ENCODE assay signal across 18 cellular contexts in genomic region chr4:107901213-107901934, GRCh38. TPM values are rescaled to one million over a fixed set of nuclear protein-coding genes. Genes with fewer than 3 reads are reported as not detected.
DNase-seq lines count a peak whose midpoint lies in the region; ATAC-seq and TF ChIP-seq lines count a peak whose summit lies in the region.
"Had no signal": no experiment of that assay in that cellular context is flagged by ENCODE, and none has a peak within 500 bp of the region (broad histone marks: within the 10 kb centered on the region; RNA-seq: fewer than 3 reads in every experiment).

No MANE protein-coding gene starts in this region.

- DNase-seq in Right ventricle myocardium superior = no peak
- DNase-seq in left cardiac atrium = no peak
- no peak for DNase-seq in transverse colon
- no peak for DNase-seq in NCI-H1105 treated with DMSO at 0.1 percent for 48 hours (lab: John Stamatoyannopoulos, UW)
- no peak for DNase-seq in activated CD4-positive, alpha-beta T cell treated with anti-CD3 and anti-CD28 coated beads, Interleukin-2, amount 50 U/mL, for 4 hours
- no peak for DNase-seq in NCI-H1417 treated with DMSO at 0.1 percent for 48 hours (lab: John Stamatoyannopoulos, UW)
- DNase-seq: DMS79 treated with DMSO at 0.1 percent for 48 hours, MM.1S, NCI-H1105, NCI-H1694 treated with DMSO at 0.1 percent for 48 hours, NCI-H2107, NCI-H2227 treated with DMSO at 0.1 percent for 48 hours, NCI-H524, PC-9 had no signal

- H3K27ac ChIP-seq in gastroesophageal sphincter = peak overlapping the region; percentile 77 to 91 (median 86)
- peak overlapping the region; percentile 77 for H3K27ac ChIP-seq in rectal smooth muscle tissue (ENCODE audit: low read depth, low read length)
- peak overlapping the region; percentile 6 to 73 (median 70) for H3K27ac ChIP-seq in transverse colon
- H3K27ac ChIP-seq: 22Rv1, PC-9, RWPE1 had no signal

- ATAC-seq in Right ventricle myocardium superior (ENCODE audit: poor library complexity) = peak; percentile 45
- ATAC-seq in left cardiac atrium = no peak
- ATAC-seq in gastroesophageal sphincter = peak; percentile 52

- no peaks in the 10 kb centered on the region for H3K9me3 ChIP-seq in gastroesophageal sphincter
- no peaks in the 10 kb centered on the region for H3K9me3 ChIP-seq in transverse colon

- H3K36me3 ChIP-seq in gastroesophageal sphincter = peaks cover 0 to 8% of the 10 kb centered on the region in 2 donors
- H3K36me3 ChIP-seq in rectal smooth muscle tissue (ENCODE audit: control insufficient read depth, insufficient read depth, low read length) = no peaks in the 10 kb centered on the region
- H3K36me3 ChIP-seq in transverse colon = no peaks in the 10 kb centered on the region

- 39 to 44% methylated on average over 1 to 2 of the region's 2 CpGs for WGBS in gastroesophageal sphincter (ENCODE audit: low coverage in 1 of 2), 2 donors
- WGBS in transverse colon (ENCODE audit: low coverage in 1 of 2), 2 donors = 59 to 61% methylated on average over 2 of the region's 2 CpGs

- no peak overlapping the region for H3K4me3 ChIP-seq in gastroesophageal sphincter
- no peak overlapping the region for H3K4me3 ChIP-seq in rectal smooth muscle tissue (ENCODE audit: low read length)
- no peak overlapping the region for H3K4me3 ChIP-seq in transverse colon
- H3K4me3 ChIP-seq: PC-9 had no signal

- TF ChIP-seq POLR2A in gastroesophageal sphincter (IDR thresholded peaks at IDR 0.05) (no peak), transverse colon (IDR thresholded peaks at IDR 0.05) (no peak)

- no peaks in the 10 kb centered on the region for H3K27me3 ChIP-seq in gastroesophageal sphincter
- no peaks in the 10 kb centered on the region for H3K27me3 ChIP-seq in rectal smooth muscle tissue (ENCODE audit: control insufficient read depth, insufficient read depth, low read length)
- no peaks in the 10 kb centered on the region for H3K27me3 ChIP-seq in transverse colon

- H3K4me1 ChIP-seq in gastroesophageal sphincter (peaks cover 9 to 62% (median 29%) of the 10 kb centered on the region in 3 donors), rectal smooth muscle tissue (ENCODE audit: control insufficient read depth, insufficient read depth, low read length) (peaks cover 23% of the 10 kb centered on the region), transverse colon (peaks cover 0 to 9% (median 4%) of the 10 kb centered on the region in 4 donors)

- TF ChIP-seq CTCF in gastroesophageal sphincter (IDR thresholded peaks at IDR 0.05) (peak in 1 of 4 experiments; percentile 41), transverse colon (IDR thresholded peaks at IDR 0.05) (peak in 2 of 5 experiments; percentile 18 to 30)

- TF ChIP-seq EP300 in gastroesophageal sphincter (IDR thresholded peaks at IDR 0.05) = no peak
- no peak for TF ChIP-seq EP300 in transverse colon (IDR thresholded peaks at IDR 0.05; ENCODE audit: low read depth)

- intact Hi-C loops in Right ventricle myocardium superior (cut with DNase I) (no loop called here), left cardiac atrium (cut with DNase I) (no loop called here), transverse colon (cut with DNase I; ENCODE audit: low total_unique reads) (loop anchor here (10.0 kb wide), 1 partner anchor 77 kb away; the partner anchor contains the start of gene SGMS2)

- in situ Hi-C loops in transverse colon (cut with MboI; ENCODE audit: low pct_ligation_motif_present in 1 of 4, low pct_unique_long_range_greater_than_20kb in 1 of 4, low sequenced_read_pairs in 3 of 4) = no loop called here

- H3K9ac ChIP-seq in rectal smooth muscle tissue (ENCODE audit: low read length) = no peak overlapping the region

RNA-seq across cellular contexts. Expression of gene CYP2U1, which starts 30.0 kb away (rescaled TPM):
- total RNA-seq in Right ventricle myocardium superior (6.5 TPM), left cardiac atrium (10 to 100 TPM in 1 of 2 donors, 1 to 10 TPM in 1; 9.4 to 10.8 TPM), gastroesophageal sphincter (10 to 100 TPM; 14.9 to 34.0 (median 27.3) TPM), transverse colon (1 to 10 TPM; 3.5 to 8.6 (median 5.1) TPM)

Comparison
In these comparisons a context has a peak if more than half of its experiments do, and no peak if none do; other contexts are left out.
1. ATAC-seq: peak in Right ventricle myocardium superior (single experiment) and gastroesophageal sphincter (single experiment); none in left cardiac atrium (0 of 2).
2. Peak in every context shown above with its lines, with median percentiles within 50 percentile points of each other: H3K27ac ChIP-seq.